In the genomic region with DNA sequence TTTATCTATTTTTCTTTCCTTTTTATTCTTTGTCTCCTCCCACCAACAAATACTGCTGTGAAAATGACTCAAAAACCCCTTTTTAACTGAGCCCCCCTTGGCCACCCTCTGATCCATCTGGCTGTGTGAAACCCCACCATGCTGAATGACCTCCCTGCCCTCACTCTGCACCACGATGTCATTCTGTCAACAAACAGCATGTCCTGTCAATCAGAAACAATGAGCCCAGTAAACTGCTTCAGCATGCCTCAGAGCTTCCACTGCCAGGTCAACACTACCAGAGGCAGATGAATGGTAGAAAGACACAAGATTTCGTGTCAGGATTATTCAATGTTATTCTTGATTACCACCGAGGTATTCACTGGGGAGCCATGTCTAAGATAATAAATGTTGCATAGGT, we compare ENCODE assay signal across 26 cellular contexts.
A peak's percentile ranks its signal among the peaks of the same experiment; 100 is the strongest.
DNase-seq lines count a peak whose midpoint lies in the region; ATAC-seq and TF ChIP-seq lines count a peak whose summit lies in the region.
"Had no signal": no experiment of that assay in that cellular context is flagged by ENCODE, and none has a peak within 500 bp of the region (broad histone marks: within the 10 kb centered on the region; RNA-seq: fewer than 3 reads in every experiment).

No MANE protein-coding gene starts in this region.

- no peaks in the 10 kb centered on the region for H3K9me3 Mint-ChIP-seq in nephron progenitor cell
- no peaks in the 10 kb centered on the region for H3K9me3 Mint-ChIP-seq in activated naive CD8-positive, alpha-beta T cell treated with anti-CD3 and anti-CD28 coated beads, Interleukin-2, amount 50 U/mL, for 24 hours
- H3K9me3 Mint-ChIP-seq: activated naive CD4-positive, alpha-beta T cell treated with anti-CD3 and anti-CD28 coated beads, Interleukin-2, amount 50 U/mL, for 24 hours; central memory CD8-positive, alpha-beta T cell; T-helper 1 cell treated with Interleukin-12 subunit alpha and Interleukin-12 subunit beta and Interleukin-4 antibody, amounts not matched to agents 30 μg/mL and 1 μg/mL, for 36 hours had no signal

- 0 out of 2 replicates have a peak overlapping the region, but pooled peaks have one; percentile 5 for H3K9ac ChIP-seq in HUES48 (ENCODE audit: low read depth, low read length)
- H3K9ac ChIP-seq: BLaER1 had no signal

- H3K27me3 ChIP-seq in HUES48 (ENCODE audit: control insufficient read depth, insufficient read depth, low read length) (no peaks in the 10 kb centered on the region), dorsolateral prefrontal cortex (peaks cover 0 to 3% (median 0%) of the 10 kb centered on the region in 45 donors)
- H3K27me3 ChIP-seq: BLaER1, ovary had no signal

- no peak overlapping the region for H3K4me3 Mint-ChIP-seq in nephron progenitor cell
- H3K4me3 Mint-ChIP-seq in activated naive CD8-positive, alpha-beta T cell treated with anti-CD3 and anti-CD28 coated beads, Interleukin-2, amount 50 U/mL, for 24 hours = no peak overlapping the region
- H3K4me3 Mint-ChIP-seq: activated naive CD4-positive, alpha-beta T cell treated with anti-CD3 and anti-CD28 coated beads, Interleukin-2, amount 50 U/mL, for 24 hours; central memory CD8-positive, alpha-beta T cell; T-helper 1 cell treated with Interleukin-12 subunit alpha and Interleukin-12 subunit beta and Interleukin-4 antibody, amounts not matched to agents 30 μg/mL and 1 μg/mL, for 36 hours had no signal

- H3K4me1 ChIP-seq in HUES48 (ENCODE audit: control insufficient read depth, insufficient read depth, low read length) = peaks cover 20% of the 10 kb centered on the region
- H3K4me1 ChIP-seq: A549, BLaER1, foreskin keratinocyte, HAP-1 had no signal

- no peaks in the 10 kb centered on the region for H3K27me3 Mint-ChIP-seq in nephron progenitor cell (ENCODE audit: low read depth, poor library complexity)
- peaks cover 10% of the 10 kb centered on the region for H3K27me3 Mint-ChIP-seq in activated naive CD8-positive, alpha-beta T cell treated with anti-CD3 and anti-CD28 coated beads, Interleukin-2, amount 50 U/mL, for 24 hours

- DNase-seq in Ammon's horn (ENCODE audit: low spot score) = peak; percentile 29
- peak in 1 of 10 donors; percentile 12 for DNase-seq in dorsolateral prefrontal cortex
- DNase-seq in nephron progenitor cell = peak; percentile 8
- DNase-seq in left lobe of liver (ENCODE audit: low spot score) = no peak
- DNase-seq in AG20443 (ENCODE audit: low spot score) = no peak
- no peak for DNase-seq in NCI-H524 (lab: John Stamatoyannopoulos, UW)
- no peak for DNase-seq in activated naive CD8-positive, alpha-beta T cell treated with anti-CD3 and anti-CD28 coated beads, Interleukin-2, amount 50 U/mL, for 24 hours
- DNase-seq: activated CD4-positive, alpha-beta T cell treated with anti-CD3 and anti-CD28 coated beads for 48 hours; activated T-cell treated with anti-CD3 and anti-CD28 coated beads, Interleukin-2, amount 50 U/mL, for 48 hours; aorta; effector CD4-positive, alpha-beta T cell; foreskin keratinocyte; Kasumi-1; mammary epithelial cell; NCI-H187 treated with DMSO at 0.1 percent for 48 hours; NCI-H226; ovary; stimulated activated CD8-positive, alpha-beta memory T cell treated with anti-CD3 and anti-CD28 coated beads, Interleukin-4, amount 100 ng/mL, for 48 hours had no signal

- H3K9me3 ChIP-seq in HUES48 (ENCODE audit: control insufficient read depth, insufficient read depth, low read length) = no peaks in the 10 kb centered on the region
- H3K9me3 ChIP-seq: A549, BLaER1, HAP-1, ovary had no signal

- TF ChIP-seq CTCF in dorsolateral prefrontal cortex (IDR thresholded peaks at IDR 0.05 in 54 of 56, conservative IDR thresholded peaks at IDR 0.05 in 2 of 56; ENCODE audit: low read depth in 1 of 56, partially characterized antibody in 56 of 56) (no peak), nephron progenitor cell (IDR thresholded peaks at IDR 0.05) (no peak)

- H3K27ac Mint-ChIP-seq in nephron progenitor cell = peak overlapping the region; percentile 60
- H3K27ac Mint-ChIP-seq in activated naive CD8-positive, alpha-beta T cell treated with anti-CD3 and anti-CD28 coated beads, Interleukin-2, amount 50 U/mL, for 24 hours = no peak overlapping the region
- H3K27ac Mint-ChIP-seq: activated naive CD4-positive, alpha-beta T cell treated with anti-CD3 and anti-CD28 coated beads, Interleukin-2, amount 50 U/mL, for 24 hours; T-helper 1 cell treated with Interleukin-12 subunit alpha and Interleukin-12 subunit beta and Interleukin-4 antibody, amounts not matched to agents 30 μg/mL and 1 μg/mL, for 36 hours had no signal

- no peak for ATAC-seq in left lobe of liver
- ATAC-seq in activated naive CD8-positive, alpha-beta T cell treated with anti-CD3 and anti-CD28 coated beads, Interleukin-2, amount 50 U/mL, for 24 hours = no peak
- ATAC-seq: A549, foreskin keratinocyte, sciatic nerve had no signal

- peaks cover 31% of the 10 kb centered on the region for H3K4me1 Mint-ChIP-seq in nephron progenitor cell
- H3K4me1 Mint-ChIP-seq in activated naive CD8-positive, alpha-beta T cell treated with anti-CD3 and anti-CD28 coated beads, Interleukin-2, amount 50 U/mL, for 24 hours = no peaks in the 10 kb centered on the region
- H3K4me1 Mint-ChIP-seq: activated naive CD4-positive, alpha-beta T cell treated with anti-CD3 and anti-CD28 coated beads, Interleukin-2, amount 50 U/mL, for 24 hours; central memory CD8-positive, alpha-beta T cell had no signal

- H3K36me3 ChIP-seq in HUES48 (ENCODE audit: control insufficient read depth, insufficient read depth, low read length) = no peaks in the 10 kb centered on the region
- H3K36me3 ChIP-seq: BLaER1, HAP-1, ovary had no signal

- intact Hi-C loops in dorsolateral prefrontal cortex (cut with DNase I) = no loop called here

- no peaks in the 10 kb centered on the region for H3K36me3 Mint-ChIP-seq in nephron progenitor cell (ENCODE audit: low read depth)
- no peaks in the 10 kb centered on the region for H3K36me3 Mint-ChIP-seq in activated naive CD8-positive, alpha-beta T cell treated with anti-CD3 and anti-CD28 coated beads, Interleukin-2, amount 50 U/mL, for 24 hours (ENCODE audit: low read depth)
- H3K36me3 Mint-ChIP-seq: activated naive CD4-positive, alpha-beta T cell treated with anti-CD3 and anti-CD28 coated beads, Interleukin-2, amount 50 U/mL, for 24 hours had no signal

- H3K4me3 ChIP-seq in HUES48 (ENCODE audit: low read depth, low read length) (no peak overlapping the region), dorsolateral prefrontal cortex (peak overlapping the region in 1 of 59 donors; percentile 8)
- H3K4me3 ChIP-seq: A549, BLaER1, HAP-1, ovary had no signal

- H3K27ac ChIP-seq in HUES48 (ENCODE audit: low read depth, low read length) (peak overlapping the region; percentile 45), dorsolateral prefrontal cortex (peak overlapping the region in 45 of 59 donors; percentile 4 to 88 (median 56))
- H3K27ac ChIP-seq: A549, BLaER1, foreskin keratinocyte, ovary had no signal

Comparison
In these comparisons a context has a peak if more than half of its experiments do, and no peak if none do; other contexts are left out.
1. DNase-seq: peak in Ammon's horn (single experiment) and nephron progenitor cell (single experiment); none in left lobe of liver (single experiment), AG20443 (single experiment), NCI-H524 (0 of 2) and activated naive CD8-positive, alpha-beta T cell treated with anti-CD3 and anti-CD28 coated beads, Interleukin-2, amount 50 U/mL, for 24 hours (single experiment).